Comparison of ENCODE assay signal across 37 cellular contexts in genomic region chr20:31827059-31827458, GRCh38. TPM values are rescaled to one million over a fixed set of nuclear protein-coding genes. Genes with fewer than 3 reads are reported as not detected.
"Had no signal": no experiment of that assay in that cellular context is flagged by ENCODE, and none has a peak within 500 bp of the region (broad histone marks: within the 10 kb centered on the region; RNA-seq: fewer than 3 reads in every experiment).

No MANE protein-coding gene starts in this region.

- DNase-seq: activated B cell treated with CpG ODN at 0.5 μM for 24 hours; activated CD4-positive, alpha-beta memory T cell treated with anti-CD3 and anti-CD28 coated beads for 36 hours; activated CD4-positive, alpha-beta T cell treated with anti-CD3 and anti-CD28 coated beads for 4 hours; activated CD4-positive, alpha-beta T cell treated with anti-CD3 and anti-CD28 coated beads, Interleukin-2, amount 10 ng/mL, durations not matched to agents 24 days and 14 days; activated CD4-positive, alpha-beta T cell treated with anti-CD3 and anti-CD28 coated beads, Interleukin-2, amount 50 U/mL, for 1 hour; activated CD4-positive, alpha-beta T cell treated with anti-CD3 and anti-CD28 coated beads, Interleukin-2, amount 50 U/mL, for 4 hours; activated CD4-positive, CD25-positive, alpha-beta regulatory T cell treated with anti-CD3 and anti-CD28 coated beads, Interleukin-2, amount 50 U/mL, for 72 hours; activated CD8-positive, alpha-beta memory T cell treated with anti-CD3 and anti-CD28 coated beads, Interleukin-2, amount 50 U/mL, for 4 hours; activated CD8-positive, alpha-beta T cell treated with anti-CD3 and anti-CD28 coated beads for 36 hours; activated effector memory CD4-positive, alpha-beta T cell treated with anti-CD3 and anti-CD28 coated beads, Interleukin-2, amount 50 U/mL, for 16 hours; activated gamma-delta T cell treated with Interleukin-2 at 50 U/mL for 16 hours; activated naive CD4-positive, alpha-beta T cell; activated naive CD4-positive, alpha-beta T cell treated with anti-CD3 and anti-CD28 coated beads for 36 hours; activated naive CD4-positive, alpha-beta T cell treated with anti-CD3 and anti-CD28 coated beads, Interleukin-2, amount 50 U/mL, for 16 hours; activated naive CD8-positive, alpha-beta T cell treated with anti-CD3 and anti-CD28 coated beads for 36 hours; activated T-cell treated with anti-CD3 and anti-CD28 coated beads for 4 hours; activated T-cell treated with anti-CD3 and anti-CD28 coated beads, Interleukin-2, amount 50 U/mL, for 1 hour; activated T-cell treated with anti-CD3 and anti-CD28 coated beads, Interleukin-2, amount 50 U/mL, for 4 hours; activated T-cell treated with anti-CD3 and anti-CD28 coated beads, Interleukin-2, amount 50 U/mL, for 72 hours; adrenal gland; amniotic stem cell; aorta; body of pancreas; brain microvascular endothelial cell; central memory CD4-positive, alpha-beta T cell; T-helper 1 cell; T-helper 2 cell; T-helper 9 cell had no signal

- H3K36me3 ChIP-seq: adrenal gland, brain microvascular endothelial cell, breast epithelium had no signal

- ATAC-seq: activated CD8-positive, alpha-beta T cell treated with anti-CD3 and anti-CD28 coated beads for 36 hours; activated naive CD4-positive, alpha-beta T cell treated with anti-CD3 and anti-CD28 coated beads, Interleukin-2, amount 50 U/mL, for 72 hours; activated T-cell treated with anti-CD3 and anti-CD28 coated beads, Interleukin-2, amount 50 U/mL, for 4 hours; activated T-cell treated with anti-CD3 and anti-CD28 coated beads, Interleukin-2, amount 50 U/mL, for 72 hours; activated T-helper 17 cell treated with anti-CD3 and anti-CD28 coated beads, Interleukin-2, amount 50 U/mL, for 72 hours; body of pancreas had no signal

- FAIRE-seq: astrocyte, TTC549 had no signal

- H3K27ac ChIP-seq: adrenal gland, body of pancreas, brain microvascular endothelial cell, breast epithelium, VCaP had no signal

- H3K4me1 ChIP-seq: breast epithelium had no signal

- H3K27me3 ChIP-seq: adrenal gland, body of pancreas, brain microvascular endothelial cell, breast epithelium had no signal

- H3K9me3 ChIP-seq: adrenal gland, body of pancreas, breast epithelium had no signal

- H3K4me3 ChIP-seq: adrenal gland, body of pancreas, breast epithelium had no signal

RNA-seq across cellular contexts. Expression of gene MYLK2, which starts 7.9 kb away (rescaled TPM):
- total RNA-seq: activated B cell treated with CpG ODN at 0.5 μM for 24 hours, breast epithelium had no signal

RNA-seq across cellular contexts. Expression of gene FOXS1, which starts 18.3 kb away (rescaled TPM):
- total RNA-seq: activated B cell treated with CpG ODN at 0.5 μM for 24 hours; activated CD4-positive, alpha-beta memory T cell treated with anti-CD3 and anti-CD28 coated beads for 36 hours; activated CD4-positive, alpha-beta T cell treated with anti-CD3 and anti-CD28 coated beads, Interleukin-2, amount 10 ng/mL, durations not matched to agents 24 days and 14 days; activated CD8-positive, alpha-beta memory T cell treated with anti-CD3 and anti-CD28 coated beads for 36 hours; activated CD8-positive, alpha-beta T cell treated with anti-CD3 and anti-CD28 coated beads for 36 hours; activated naive CD4-positive, alpha-beta T cell treated with anti-CD3 and anti-CD28 coated beads for 36 hours; activated naive CD4-positive, alpha-beta T cell treated with anti-CD3 and anti-CD28 coated beads, Interleukin-2, amount 50 U/mL, for 72 hours; activated naive CD8-positive, alpha-beta T cell treated with anti-CD3 and anti-CD28 coated beads for 36 hours; activated T-cell treated with anti-CD3 and anti-CD28 coated beads, Interleukin-2, amount 50 U/mL, for 4 hours; activated T-cell treated with anti-CD3 and anti-CD28 coated beads, Interleukin-2, amount 50 U/mL, for 72 hours; activated T-helper 1 cell treated with anti-CD3 and anti-CD28 coated beads, Interleukin-12 subunit alpha, Interleukin-12 subunit beta, Interleukin-2, Interleukin-4 antibody, amounts not matched to agents 30 ng/mL and 10 ng/mL and 1 ng/mL, durations not matched to agents 14 hours and 24 hours and 36 hours; activated T-helper 17 cell treated with anti-CD3 and anti-CD28 coated beads, Interleukin-2, amount 50 U/mL, for 72 hours had no signal

RNA-seq across cellular contexts. Expression of gene DUSP15, which starts 43.3 kb away (rescaled TPM):
- total RNA-seq: activated CD4-positive, alpha-beta memory T cell treated with anti-CD3 and anti-CD28 coated beads for 36 hours; activated CD4-positive, alpha-beta T cell treated with anti-CD3 and anti-CD28 coated beads, Interleukin-2, amount 10 ng/mL, durations not matched to agents 24 days and 14 days; activated CD8-positive, alpha-beta memory T cell treated with anti-CD3 and anti-CD28 coated beads for 36 hours; activated CD8-positive, alpha-beta T cell treated with anti-CD3 and anti-CD28 coated beads for 36 hours; activated naive CD4-positive, alpha-beta T cell treated with anti-CD3 and anti-CD28 coated beads for 36 hours; activated naive CD4-positive, alpha-beta T cell treated with anti-CD3 and anti-CD28 coated beads, Interleukin-2, amount 50 U/mL, for 72 hours; activated naive CD8-positive, alpha-beta T cell treated with anti-CD3 and anti-CD28 coated beads for 36 hours; activated T-cell treated with anti-CD3 and anti-CD28 coated beads, Interleukin-2, amount 50 U/mL, for 4 hours; activated T-cell treated with anti-CD3 and anti-CD28 coated beads, Interleukin-2, amount 50 U/mL, for 72 hours; activated T-helper 1 cell treated with anti-CD3 and anti-CD28 coated beads, Interleukin-12 subunit alpha, Interleukin-12 subunit beta, Interleukin-2, Interleukin-4 antibody, amounts not matched to agents 30 ng/mL and 10 ng/mL and 1 ng/mL, durations not matched to agents 14 hours and 24 hours and 36 hours; activated T-helper 17 cell treated with anti-CD3 and anti-CD28 coated beads, Interleukin-2, amount 50 U/mL, for 72 hours had no signal

RNA-seq across cellular contexts. Expression of gene TTLL9, which starts 43.4 kb away (rescaled TPM):
- total RNA-seq: activated CD4-positive, alpha-beta memory T cell treated with anti-CD3 and anti-CD28 coated beads for 36 hours; activated CD4-positive, alpha-beta T cell treated with anti-CD3 and anti-CD28 coated beads, Interleukin-2, amount 10 ng/mL, durations not matched to agents 24 days and 14 days; activated CD8-positive, alpha-beta memory T cell treated with anti-CD3 and anti-CD28 coated beads for 36 hours; activated CD8-positive, alpha-beta T cell treated with anti-CD3 and anti-CD28 coated beads for 36 hours; activated naive CD4-positive, alpha-beta T cell treated with anti-CD3 and anti-CD28 coated beads for 36 hours; activated naive CD4-positive, alpha-beta T cell treated with anti-CD3 and anti-CD28 coated beads, Interleukin-2, amount 50 U/mL, for 72 hours; activated naive CD8-positive, alpha-beta T cell treated with anti-CD3 and anti-CD28 coated beads for 36 hours; activated T-cell treated with anti-CD3 and anti-CD28 coated beads, Interleukin-2, amount 50 U/mL, for 4 hours; activated T-cell treated with anti-CD3 and anti-CD28 coated beads, Interleukin-2, amount 50 U/mL, for 72 hours; activated T-helper 1 cell treated with anti-CD3 and anti-CD28 coated beads, Interleukin-12 subunit alpha, Interleukin-12 subunit beta, Interleukin-2, Interleukin-4 antibody, amounts not matched to agents 30 ng/mL and 10 ng/mL and 1 ng/mL, durations not matched to agents 14 hours and 24 hours and 36 hours; activated T-helper 17 cell treated with anti-CD3 and anti-CD28 coated beads, Interleukin-2, amount 50 U/mL, for 72 hours; cardiac septum had no signal
